ENCODE assay signal across 1 cellular context in the genomic region with DNA sequence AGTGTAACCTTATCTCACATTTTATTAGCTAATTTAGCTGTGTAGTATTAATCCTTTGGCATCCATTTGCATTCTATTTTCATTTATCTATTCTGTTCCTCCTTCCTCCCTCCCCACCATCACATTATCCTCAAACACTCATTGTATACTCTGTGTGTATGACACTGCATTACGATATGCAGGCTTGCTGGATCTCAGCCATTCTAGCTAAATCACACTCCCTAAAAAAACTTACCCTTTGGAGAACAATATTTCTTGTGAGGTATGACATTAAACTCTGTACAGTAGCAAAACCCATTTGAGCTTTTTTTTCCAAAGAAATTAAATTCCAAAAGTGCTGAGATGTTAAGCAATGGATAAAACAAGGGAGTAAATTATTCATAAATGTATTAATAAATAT.
TF ChIP-seq lines count a peak whose summit lies in the region.

No MANE protein-coding gene starts in this region.

TF ChIP-seq in IMR-90, 13 proteins besides CTCF, POLR2A, EP300 and RAD21 (continued from another document):
- no peak for TF ChIP-seq RFX5 (IDR thresholded peaks at IDR 0.05; ENCODE audit: low read depth, low read length)
